In genomic region chr12:49580572-49581535, GRCh38 we compare ENCODE assay signal across 8 cellular contexts. TPM values are rescaled to one million over a fixed set of nuclear protein-coding genes. Genes with fewer than 3 reads are reported as not detected.
DNase-seq lines count a peak whose midpoint lies in the region; ATAC-seq and TF ChIP-seq lines count a peak whose summit lies in the region.

No MANE protein-coding gene starts in this region.

- H3K9me3 ChIP-seq in MG63 (no peaks in the 10 kb centered on the region), SJCRH30 (replicated peaks) (no peaks in the 10 kb centered on the region), parathyroid adenoma (ENCODE audit: control insufficient read depth, low read length) (no peaks in the 10 kb centered on the region)

- H2AFZ ChIP-seq in parathyroid adenoma, result no peak overlapping the region

- H3K4me1 Mint-ChIP-seq in activated naive CD8-positive, alpha-beta T cell treated with anti-CD3 and anti-CD28 coated beads, Interleukin-2, amount 10 ng/mL, durations not matched to agents 7 days and 5 days, result peaks cover 8% of the 10 kb centered on the region

- no peaks in the 10 kb centered on the region for H3K27me3 ChIP-seq in MG63
- H3K27me3 ChIP-seq in SJCRH30, result no peaks in the 10 kb centered on the region
- H3K27me3 ChIP-seq in parathyroid adenoma (ENCODE audit: control insufficient read depth, insufficient read depth, low read length), result no peaks in the 10 kb centered on the region

- POLR2A ChIA-PET in activated naive CD8-positive, alpha-beta T cell treated with anti-CD3 and anti-CD28 coated beads, Interleukin-2, amount 10 ng/mL, durations not matched to agents 7 days and 5 days (lab: Charles Lee), result interaction anchor here (0.9 to 1.6 kb wide), 5 partner anchors 19 to 214 kb away, joined by 3 to 4 read pairs (median 4); no protein-coding TSS in a partner anchor

- intact Hi-C loops in Right ventricle myocardium superior (cut with DNase I), result no loop called here

- H3K4me3 ChIP-seq in MG63 (no peak overlapping the region), SJCRH30 (no peak overlapping the region), parathyroid adenoma (ENCODE audit: low read depth, low read length) (no peak overlapping the region)

- peaks cover 15% of the 10 kb centered on the region; the same call in 1 of the 2 replicates for H3K4me1 ChIP-seq in SJCRH30
- H3K4me1 ChIP-seq in parathyroid adenoma, result peaks cover 5% of the 10 kb centered on the region

- H3K27ac ChIP-seq in SJCRH30 (no peak overlapping the region), parathyroid adenoma (no peak overlapping the region)

- no peak overlapping the region for H3K9ac ChIP-seq in parathyroid adenoma

- no peak overlapping the region for H3K4me2 ChIP-seq in parathyroid adenoma (ENCODE audit: low read length)

- no peak overlapping the region for H3K27ac Mint-ChIP-seq in activated naive CD8-positive, alpha-beta T cell treated with anti-CD3 and anti-CD28 coated beads, Interleukin-2, amount 10 ng/mL, durations not matched to agents 7 days and 5 days

- peak; percentile 79 for ATAC-seq in activated naive CD8-positive, alpha-beta T cell treated with anti-CD3 and anti-CD28 coated beads, Interleukin-2, amount 10 ng/mL, durations not matched to agents 7 days and 5 days (ENCODE audit: low read depth)
- ATAC-seq in Right ventricle myocardium superior (ENCODE audit: poor library complexity), result peak; percentile 82
- no peak for ATAC-seq in HG03025 (IDR thresholded peaks at IDR 0.05; ENCODE audit: low FRiP score, unreplicated experiment)

- peaks cover 3% of the 10 kb centered on the region for H3K36me3 Mint-ChIP-seq in activated naive CD8-positive, alpha-beta T cell treated with anti-CD3 and anti-CD28 coated beads, Interleukin-2, amount 10 ng/mL, durations not matched to agents 7 days and 5 days

- peak; percentile 61 for DNase-seq in MG63
- peak; percentile 91 to 97 for DNase-seq in SJCRH30
- DNase-seq in activated naive CD8-positive, alpha-beta T cell treated with anti-CD3 and anti-CD28 coated beads, Interleukin-2, amount 10 ng/mL, durations not matched to agents 7 days and 5 days, result peak; percentile 61
- DNase-seq in Right ventricle myocardium superior, result peak; percentile 73
- no peak for DNase-seq in NOMO-1 treated with dmso at 0.1 percent for 144 hours (lab: John Stamatoyannopoulos, UW; ENCODE audit: unreplicated experiment)

- H3K79me2 ChIP-seq in parathyroid adenoma, result peaks cover 14% of the 10 kb centered on the region

- no peaks in the 10 kb centered on the region for H3K9me3 Mint-ChIP-seq in activated naive CD8-positive, alpha-beta T cell treated with anti-CD3 and anti-CD28 coated beads, Interleukin-2, amount 10 ng/mL, durations not matched to agents 7 days and 5 days

- no peaks in the 10 kb centered on the region for H3K27me3 Mint-ChIP-seq in activated naive CD8-positive, alpha-beta T cell treated with anti-CD3 and anti-CD28 coated beads, Interleukin-2, amount 10 ng/mL, durations not matched to agents 7 days and 5 days

- TF ChIP-seq CTCF in GM12874 (IDR thresholded peaks at IDR 0.05; ENCODE audit: insufficient read depth, low read depth, low read length) (peak; percentile 85), parathyroid adenoma (IDR thresholded peaks at IDR 0.05) (peak; percentile 91)

- H3K36me3 ChIP-seq in MG63 (no peaks in the 10 kb centered on the region; the same call in 1 of the 2 replicates), SJCRH30 (peaks cover 3% of the 10 kb centered on the region), parathyroid adenoma (ENCODE audit: control insufficient read depth, insufficient read depth, low read length) (no peaks in the 10 kb centered on the region)

- no peak overlapping the region for H3K4me3 Mint-ChIP-seq in activated naive CD8-positive, alpha-beta T cell treated with anti-CD3 and anti-CD28 coated beads, Interleukin-2, amount 10 ng/mL, durations not matched to agents 7 days and 5 days

RNA-seq across cellular contexts. Expression of gene MCRS1, which starts 12.9 kb away (rescaled TPM):
- total RNA-seq in MG63 (2014; rRNA removed; shearing (Covaris generic); ENCODE audit: low replicate concordance), result 54.4 and 107 TPM in 2 replicates
- 55.9 and 57.0 TPM in 2 replicates for total RNA-seq in SJCRH30 (2014; rRNA removed; shearing (Covaris generic))
- 10 to 100 TPM; 83.8 to 83.9 TPM for total RNA-seq in activated naive CD8-positive, alpha-beta T cell treated with anti-CD3 and anti-CD28 coated beads, Interleukin-2, amount 10 ng/mL, durations not matched to agents 7 days and 5 days
- 83.0 TPM for total RNA-seq in Right ventricle myocardium superior

RNA-seq across cellular contexts. Expression of gene FAM186B, which starts 24.6 kb away (rescaled TPM):
- total RNA-seq in MG63 (2014; rRNA removed; shearing (Covaris generic); ENCODE audit: low replicate concordance), result not detected in 2 replicates
- total RNA-seq in SJCRH30 (2014; rRNA removed; shearing (Covaris generic)), result 0.10 and 0.18 TPM in 2 replicates
- total RNA-seq in activated naive CD8-positive, alpha-beta T cell treated with anti-CD3 and anti-CD28 coated beads, Interleukin-2, amount 10 ng/mL, durations not matched to agents 7 days and 5 days, result under 1 TPM; 0.11 to 0.20 TPM
- 0.46 TPM for total RNA-seq in Right ventricle myocardium superior

RNA-seq across cellular contexts. Expression of gene KCNH3, which starts 42.0 kb away (rescaled TPM):
- total RNA-seq in MG63 (2014; rRNA removed; shearing (Covaris generic); ENCODE audit: low replicate concordance), result not detected in 2 replicates
- total RNA-seq in SJCRH30 (2014; rRNA removed; shearing (Covaris generic)), result 0.03 and 0.12 TPM in 2 replicates
- total RNA-seq in activated naive CD8-positive, alpha-beta T cell treated with anti-CD3 and anti-CD28 coated beads, Interleukin-2, amount 10 ng/mL, durations not matched to agents 7 days and 5 days, result 1 to 10 TPM; 5.4 to 5.8 TPM
- 0.16 TPM for total RNA-seq in Right ventricle myocardium superior

RNA-seq across cellular contexts. Expression of gene PRPF40B, which starts 42.5 kb away (rescaled TPM):
- 4.8 and 8.6 TPM in 2 replicates for total RNA-seq in MG63 (2014; rRNA removed; shearing (Covaris generic); ENCODE audit: low replicate concordance)
- 4.4 and 4.9 TPM in 2 replicates for total RNA-seq in SJCRH30 (2014; rRNA removed; shearing (Covaris generic))
- total RNA-seq in activated naive CD8-positive, alpha-beta T cell treated with anti-CD3 and anti-CD28 coated beads, Interleukin-2, amount 10 ng/mL, durations not matched to agents 7 days and 5 days, result 10 to 100 TPM; 16.5 to 18.0 TPM
- 19.1 TPM for total RNA-seq in Right ventricle myocardium superior
